Comparison of ENCODE assay signal across 16 cellular contexts in the genomic region with DNA sequence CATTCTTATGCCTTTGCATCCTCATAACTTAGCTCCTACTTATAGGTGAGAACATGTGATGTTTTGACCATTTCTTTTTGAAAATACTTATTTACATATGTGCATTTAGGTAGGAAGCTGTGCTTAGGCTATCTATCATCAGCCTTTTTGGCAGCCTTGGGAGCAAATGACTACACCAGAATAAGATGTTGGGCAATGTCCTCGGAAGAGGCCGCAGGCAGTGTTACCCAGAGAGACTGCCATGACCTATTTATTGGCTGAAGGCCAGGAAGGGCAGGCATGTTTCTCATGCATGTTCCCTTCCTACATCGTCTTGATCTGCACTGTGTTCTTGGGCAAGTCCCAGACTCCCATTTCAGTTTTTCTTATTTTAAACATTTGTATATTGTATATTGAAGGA.
DNase-seq lines count a peak whose midpoint lies in the region; ATAC-seq and TF ChIP-seq lines count a peak whose summit lies in the region.
"Had no signal": no experiment of that assay in that cellular context is flagged by ENCODE, and none has a peak within 500 bp of the region (broad histone marks: within the 10 kb centered on the region; RNA-seq: fewer than 3 reads in every experiment).

No MANE protein-coding gene starts in this region.

- H3K4me3 Mint-ChIP-seq in immature natural killer cell = no peak overlapping the region
- H3K4me3 Mint-ChIP-seq: activated CD4-positive, alpha-beta T cell treated with anti-CD3 and anti-CD28 coated beads, Interleukin-2, amount 10 ng/mL, durations not matched to agents 24 days and 14 days; dendritic cell treated with granulocyte-macrophage colony-stimulating factor and Interleukin-4, amounts not matched to agents 40 ng/mL and 50 ng/mL, for 4 days; natural killer cell; stimulated activated naive B cell treated with anti-CD40 and anti-IgM and Interleukin-4, amounts not matched to agents 10 μg/mL and 1 μg/mL and 100 μg/mL, for 72 hours had no signal

- H2BK5ac ChIP-seq in mesenchymal stem cell (ENCODE audit: low read depth, low read length, poor library complexity, severe bottlenecking) = no peak overlapping the region

- no peaks in the 10 kb centered on the region for H3K4me1 Mint-ChIP-seq in immature natural killer cell
- H3K4me1 Mint-ChIP-seq: activated CD4-positive, alpha-beta T cell treated with anti-CD3 and anti-CD28 coated beads, Interleukin-2, amount 10 ng/mL, durations not matched to agents 24 days and 14 days; natural killer cell; stimulated activated naive B cell treated with anti-CD40 and anti-IgM and Interleukin-4, amounts not matched to agents 10 μg/mL and 1 μg/mL and 100 μg/mL, for 72 hours had no signal

- no peak overlapping the region for H2AK5ac ChIP-seq in mesenchymal stem cell (ENCODE audit: low read length, severe bottlenecking)

- H3K27me3 ChIP-seq in DOHH2 (ENCODE audit: control insufficient read depth, low read length) (no peaks in the 10 kb centered on the region), mesenchymal stem cell (ENCODE audit: control insufficient read depth in 1 of 2, insufficient read depth in 1 of 2, low read length in 2 of 2) (no peaks in the 10 kb centered on the region)

- H3K4me3 ChIP-seq in DOHH2 (ENCODE audit: low read length) = peak overlapping the region; percentile 66
- peak overlapping the region; percentile 55 for H3K4me3 ChIP-seq in OCI-LY7 (ENCODE audit: low read depth, low read length, poor library complexity, severe bottlenecking)
- no peak overlapping the region for H3K4me3 ChIP-seq in mesenchymal stem cell (ENCODE audit: insufficient read depth in 1 of 2, low read depth in 1 of 2, low read length in 2 of 2)
- H3K4me3 ChIP-seq: lower lobe of right lung had no signal

- BruUV-seq in OCI-LY7 (replicated peaks; lab: Mats Ljungman, UMichigan) = no TSS peak

- WGBS in mesenchymal stem cell = 95% methylated on average over 2 of the region's 3 CpGs

- H2BK120ac ChIP-seq in mesenchymal stem cell (ENCODE audit: low read depth, low read length) = no peak overlapping the region

- intact Hi-C loops in OCI-LY7 (cut with micrococcal nuclease; ENCODE audit: unreplicated experiment) = loop anchor here (5.0 kb wide), 3 partner anchors 100 to 995 kb away; a partner anchor contains a TSS

- no peak overlapping the region for H3K23ac ChIP-seq in mesenchymal stem cell (ENCODE audit: low read length in 2 of 2)

- H3K27ac ChIP-seq in DOHH2 (ENCODE audit: low read depth, low read length) (peak overlapping the region; percentile 99), OCI-LY7 (ENCODE audit: low read depth, low read length, poor library complexity, severe bottlenecking) (peak overlapping the region; percentile 98), mesenchymal stem cell (ENCODE audit: low read length, poor library complexity, severe bottlenecking) (no peak overlapping the region)
- H3K27ac ChIP-seq: lower lobe of right lung had no signal

- no peaks in the 10 kb centered on the region for H3K9me2 ChIP-seq in DOHH2 (replicated peaks; ENCODE audit: control insufficient read depth, low read length)
- H3K9me2 ChIP-seq in OCI-LY7 (ENCODE audit: insufficient read depth, low read length) = no peaks in the 10 kb centered on the region

- DNase-seq in OCI-LY7 (ENCODE audit: low spot score) (peak; percentile 41), mesenchymal stem cell (peak; percentile 11), NCI-H2107 treated with DMSO at 0.1 percent for 48 hours (lab: John Stamatoyannopoulos, UW; ENCODE audit: unreplicated experiment) (no peak), NCI-H1694 treated with DMSO at 0.1 percent for 48 hours (lab: John Stamatoyannopoulos, UW) (no peak), immature natural killer cell (no peak)
- DNase-seq: activated CD4-positive, alpha-beta T cell treated with anti-CD3 and anti-CD28 coated beads, Interleukin-2, amount 10 ng/mL, durations not matched to agents 24 days and 14 days; activated T-cell treated with anti-CD3 and anti-CD28 coated beads, Interleukin-2, amount 50 U/mL, for 1 hour; Kasumi-1; lower lobe of right lung; natural killer cell; stimulated activated naive B cell treated with anti-CD40 and anti-IgM and Interleukin-4, amounts not matched to agents 10 μg/mL and 1 μg/mL and 100 μg/mL, for 72 hours; T1000 had no signal

- H4K20me1 ChIP-seq in DOHH2 (ENCODE audit: control insufficient read depth, insufficient read depth, low read depth, low read length) (no peaks in the 10 kb centered on the region), OCI-LY7 (ENCODE audit: insufficient read depth, low read length) (no peaks in the 10 kb centered on the region)

- H3K79me2 ChIP-seq in DOHH2 (ENCODE audit: control insufficient read depth, low read length) = no peaks in the 10 kb centered on the region
- no peaks in the 10 kb centered on the region for H3K79me2 ChIP-seq in OCI-LY7 (ENCODE audit: insufficient read depth, low read depth, low read length)

- H3K4me2 ChIP-seq in DOHH2 (ENCODE audit: low read length) = peak overlapping the region; percentile 90
- peak overlapping the region; percentile 76 for H3K4me2 ChIP-seq in OCI-LY7 (ENCODE audit: low read length)
- H3K4me2 ChIP-seq in mesenchymal stem cell (ENCODE audit: low read length, poor library complexity, severe bottlenecking) = no peak overlapping the region

- peak overlapping the region; percentile 66; the same call in 1 of the 2 replicates for H2AFZ ChIP-seq in OCI-LY7 (ENCODE audit: low read length)
- no peak overlapping the region for H2AFZ ChIP-seq in mesenchymal stem cell (ENCODE audit: low read depth, low read length)

- H3K14ac ChIP-seq in mesenchymal stem cell (ENCODE audit: low read length in 2 of 2) = no peak overlapping the region

- peak; percentile 94 for ATAC-seq in esophagus mucosa
- ATAC-seq in HG02970 (IDR thresholded peaks at IDR 0.05; ENCODE audit: low FRiP score, unreplicated experiment) = no peak
- ATAC-seq: lower lobe of right lung, natural killer cell had no signal

- peaks cover 0 to under 1% (median 0%) of the 10 kb centered on the region in 6 donors for H3K9me3 Mint-ChIP-seq in immature natural killer cell
- H3K9me3 Mint-ChIP-seq: activated CD4-positive, alpha-beta T cell treated with anti-CD3 and anti-CD28 coated beads, Interleukin-2, amount 10 ng/mL, durations not matched to agents 24 days and 14 days; dendritic cell treated with granulocyte-macrophage colony-stimulating factor and Interleukin-4, amounts not matched to agents 40 ng/mL and 50 ng/mL, for 4 days; natural killer cell had no signal

- POLR2A ChIA-PET in OCI-LY7 (lab: Charles Lee) = interaction anchor here (0.6 to 2.5 kb wide), 7 partner anchors 13 to 877 kb away, joined by 3 to 9 read pairs (median 4); no protein-coding TSS in a partner anchor

- CTCF ChIA-PET in OCI-LY7 (lab: Charles Lee; ENCODE audit: unreplicated experiment) = no interaction called here

- no peak overlapping the region for H2BK12ac ChIP-seq in mesenchymal stem cell (ENCODE audit: low read length in 2 of 2)

- H3K4me1 ChIP-seq in DOHH2 (ENCODE audit: control insufficient read depth, low read length) = peaks cover 78% of the 10 kb centered on the region
- H3K4me1 ChIP-seq in OCI-LY7 (ENCODE audit: insufficient read depth, low read length, poor library complexity, severe bottlenecking) = peaks cover 78% of the 10 kb centered on the region
- H3K4me1 ChIP-seq in mesenchymal stem cell (ENCODE audit: control insufficient read depth, insufficient read depth, low read depth, low read length) = no peaks in the 10 kb centered on the region
- H3K4me1 ChIP-seq: lower lobe of right lung had no signal

- H3K9ac ChIP-seq in mesenchymal stem cell (ENCODE audit: low read length) = no peak overlapping the region

- H4K91ac ChIP-seq in mesenchymal stem cell (ENCODE audit: low read length) = no peak overlapping the region

- H3K27ac Mint-ChIP-seq in immature natural killer cell = no peak overlapping the region
- H3K27ac Mint-ChIP-seq: activated CD4-positive, alpha-beta T cell treated with anti-CD3 and anti-CD28 coated beads, Interleukin-2, amount 10 ng/mL, durations not matched to agents 24 days and 14 days; dendritic cell treated with granulocyte-macrophage colony-stimulating factor and Interleukin-4, amounts not matched to agents 40 ng/mL and 50 ng/mL, for 4 days; natural killer cell; stimulated activated naive B cell treated with anti-CD40 and anti-IgM and Interleukin-4, amounts not matched to agents 10 μg/mL and 1 μg/mL and 100 μg/mL, for 72 hours had no signal

- H4K8ac ChIP-seq in mesenchymal stem cell (ENCODE audit: low read length) = no peak overlapping the region

- H3K36me3 ChIP-seq in DOHH2 (ENCODE audit: control insufficient read depth, low read length) (peaks cover 44% of the 10 kb centered on the region), OCI-LY7 (ENCODE audit: insufficient read depth, low read length) (peaks cover 41% of the 10 kb centered on the region), mesenchymal stem cell (ENCODE audit: control insufficient read depth in 1 of 2, insufficient read depth in 2 of 2, low read depth in 1 of 2, low read length in 2 of 2) (peaks cover 2 to 18% of the 10 kb centered on the region in 2 experiments)
- H3K36me3 ChIP-seq: lower lobe of right lung had no signal

- TF ChIP-seq CTCF in DOHH2 (IDR thresholded peaks at IDR 0.05; ENCODE audit: low read depth, low read length, poor library complexity, severe bottlenecking) = no peak
- TF ChIP-seq CTCF in OCI-LY7 (conservative IDR thresholded peaks at IDR 0.05; ENCODE audit: low read length) = no peak

- H3F3A ChIP-seq in DOHH2 (ENCODE audit: control insufficient read depth, insufficient read depth) = peaks cover 33% of the 10 kb centered on the region

- no peak overlapping the region for H2BK15ac ChIP-seq in mesenchymal stem cell (ENCODE audit: low read depth, poor library complexity, severe bottlenecking)

- no peaks in the 10 kb centered on the region for H3K79me1 ChIP-seq in mesenchymal stem cell (replicated peaks; ENCODE audit: low read length, poor library complexity, severe bottlenecking)

- peaks cover 18 to 40% (median 37%) of the 10 kb centered on the region in 3 donors for H3K36me3 Mint-ChIP-seq in immature natural killer cell
- H3K36me3 Mint-ChIP-seq: natural killer cell had no signal

- no peaks in the 10 kb centered on the region for H3K27me3 Mint-ChIP-seq in immature natural killer cell (ENCODE audit: low read depth in 3 of 3)
- H3K27me3 Mint-ChIP-seq: activated CD4-positive, alpha-beta T cell treated with anti-CD3 and anti-CD28 coated beads, Interleukin-2, amount 10 ng/mL, durations not matched to agents 24 days and 14 days; dendritic cell treated with granulocyte-macrophage colony-stimulating factor and Interleukin-4, amounts not matched to agents 40 ng/mL and 50 ng/mL, for 4 days; stimulated activated naive B cell treated with anti-CD40 and anti-IgM and Interleukin-4, amounts not matched to agents 10 μg/mL and 1 μg/mL and 100 μg/mL, for 72 hours had no signal

- H3K9me3 ChIP-seq in DOHH2 (ENCODE audit: control insufficient read depth, insufficient read depth, low read length) (peaks cover 29% of the 10 kb centered on the region; the same call in 1 of the 2 replicates), OCI-LY7 (ENCODE audit: low read length) (peaks cover 29% of the 10 kb centered on the region), mesenchymal stem cell (ENCODE audit: control insufficient read depth, low read length) (peaks cover 6% of the 10 kb centered on the region)
- H3K9me3 ChIP-seq: lower lobe of right lung had no signal

- no peak overlapping the region for H3K4ac ChIP-seq in mesenchymal stem cell (ENCODE audit: low read depth in 1 of 2, low read length in 2 of 2)

- no peak overlapping the region for H3K18ac ChIP-seq in mesenchymal stem cell (ENCODE audit: low read depth in 1 of 2, low read length in 2 of 2)

Comparison
In these comparisons a context has a peak if more than half of its experiments do, and no peak if none do; other contexts are left out.
1. H3K4me3 ChIP-seq: peak in DOHH2 (single experiment) and OCI-LY7 (single experiment); none in mesenchymal stem cell (0 of 2).
2. DNase-seq: peak in OCI-LY7 (single experiment) and mesenchymal stem cell (single experiment); none in NCI-H2107 treated with DMSO at 0.1 percent for 48 hours (single experiment), NCI-H1694 treated with DMSO at 0.1 percent for 48 hours (single experiment) and immature natural killer cell (0 of 3).